Comparison of ENCODE assay signal across 8 cellular contexts in genomic region chr9:37390759-37391158, GRCh38. TPM values are rescaled to one million over a fixed set of nuclear protein-coding genes. Genes with fewer than 3 reads are reported as not detected.
A peak's percentile ranks its signal among the peaks of the same experiment; 100 is the strongest.
DNase-seq lines count a peak whose midpoint lies in the region; ATAC-seq, FAIRE-seq and TF ChIP-seq lines count a peak whose summit lies in the region.

No MANE protein-coding gene starts in this region.

- intact Hi-C loops in body of pancreas (cut with DNase I) = no loop called here

- H3K27ac ChIP-seq in body of pancreas (no peak overlapping the region), smooth muscle cell (ENCODE audit: low read depth) (no peak overlapping the region)

- no peak overlapping the region for H2AFZ ChIP-seq in smooth muscle cell (ENCODE audit: low read depth)

- no peak overlapping the region for H3K27ac Mint-ChIP-seq in activated CD8-positive, alpha-beta memory T cell treated with anti-CD3 and anti-CD28 coated beads, Interleukin-2, amount 10 ng/mL, durations not matched to agents 7 days and 5 days

- no peak overlapping the region for H3K4me3 ChIP-seq in body of pancreas
- H3K4me3 ChIP-seq in smooth muscle cell = no peak overlapping the region

- H3K4me1 ChIP-seq in body of pancreas = peaks cover 9% of the 10 kb centered on the region
- H3K4me1 ChIP-seq in smooth muscle cell (ENCODE audit: low read depth) = no peaks in the 10 kb centered on the region

- H3K9me3 ChIP-seq in body of pancreas (no peaks in the 10 kb centered on the region), smooth muscle cell (replicated peaks; ENCODE audit: low read depth) (no peaks in the 10 kb centered on the region)

- H3K4me1 Mint-ChIP-seq in activated CD8-positive, alpha-beta memory T cell treated with anti-CD3 and anti-CD28 coated beads, Interleukin-2, amount 10 ng/mL, durations not matched to agents 7 days and 5 days = peaks cover 5% of the 10 kb centered on the region

- H3K27me3 Mint-ChIP-seq in activated CD8-positive, alpha-beta memory T cell treated with anti-CD3 and anti-CD28 coated beads, Interleukin-2, amount 10 ng/mL, durations not matched to agents 7 days and 5 days = peaks cover 4% of the 10 kb centered on the region

- no peak for FAIRE-seq in urothelium cell line (lab: Jason Lieb, UNC)

- ATAC-seq in activated CD8-positive, alpha-beta memory T cell treated with anti-CD3 and anti-CD28 coated beads, Interleukin-2, amount 10 ng/mL, durations not matched to agents 7 days and 5 days = peak; percentile 42
- ATAC-seq in GM21737 (IDR thresholded peaks at IDR 0.05; ENCODE audit: unreplicated experiment) = peak; percentile 79
- ATAC-seq in body of pancreas = peak; percentile 78

- H3K36me3 ChIP-seq in body of pancreas (replicated peaks in 1 of 2; ENCODE audit: insufficient read depth in 1 of 2, low read depth in 2 of 2) (no peaks in the 10 kb centered on the region), smooth muscle cell (ENCODE audit: low read depth) (no peaks in the 10 kb centered on the region)

- H3K4me2 ChIP-seq in smooth muscle cell = no peak overlapping the region

- peak; percentile 62 for DNase-seq in activated CD8-positive, alpha-beta memory T cell treated with anti-CD3 and anti-CD28 coated beads, Interleukin-2, amount 10 ng/mL, durations not matched to agents 7 days and 5 days
- no peak for DNase-seq in activated CD8-positive, alpha-beta memory T cell treated with anti-CD3 and anti-CD28 coated beads for 24 hours
- DNase-seq in HuH-7.5 (ENCODE audit: low spot score) (peak; percentile 43), body of pancreas (peak; percentile 60 to 82 (median 76)), smooth muscle cell (lab: John Stamatoyannopoulos, UW; ENCODE audit: unreplicated experiment) (no peak), NCI-H2171 (lab: John Stamatoyannopoulos, UW) (no peak), urothelium cell line (ENCODE audit: low spot score) (no peak)

- H3K27me3 ChIP-seq in body of pancreas (no peaks in the 10 kb centered on the region), smooth muscle cell (ENCODE audit: low read depth) (no peaks in the 10 kb centered on the region)

- TF ChIP-seq POLR2A in body of pancreas (IDR thresholded peaks at IDR 0.05) = no peak

- CTCF ChIA-PET in activated CD8-positive, alpha-beta memory T cell treated with anti-CD3 and anti-CD28 coated beads, Interleukin-2, amount 10 ng/mL, durations not matched to agents 7 days and 5 days (lab: Charles Lee) = interaction anchor here (1.2 kb wide), 1 partner anchor 395 kb away, joined by 4 read pairs; no protein-coding TSS in a partner anchor

- no peak overlapping the region for H3K4me3 Mint-ChIP-seq in activated CD8-positive, alpha-beta memory T cell treated with anti-CD3 and anti-CD28 coated beads, Interleukin-2, amount 10 ng/mL, durations not matched to agents 7 days and 5 days

- no peaks in the 10 kb centered on the region for H3F3A ChIP-seq in smooth muscle cell (ENCODE audit: low read depth)

- H3K9me3 Mint-ChIP-seq in activated CD8-positive, alpha-beta memory T cell treated with anti-CD3 and anti-CD28 coated beads, Interleukin-2, amount 10 ng/mL, durations not matched to agents 7 days and 5 days (ENCODE audit: low read depth) = no peaks in the 10 kb centered on the region

- no peak overlapping the region for H3K9ac ChIP-seq in smooth muscle cell (ENCODE audit: low read depth)

- H3K36me3 Mint-ChIP-seq in activated CD8-positive, alpha-beta memory T cell treated with anti-CD3 and anti-CD28 coated beads, Interleukin-2, amount 10 ng/mL, durations not matched to agents 7 days and 5 days = no peaks in the 10 kb centered on the region

- no peaks in the 10 kb centered on the region for H4K20me1 ChIP-seq in smooth muscle cell (ENCODE audit: low read depth)

- TF ChIP-seq CTCF in body of pancreas (IDR thresholded peaks at IDR 0.05) (peak; percentile 20 to 67 (median 49)), smooth muscle cell (IDR thresholded peaks at IDR 0.05; ENCODE audit: borderline replicate concordance, insufficient read depth, poor library complexity, severe bottlenecking) (peak; percentile 23)

- 21 to 28% methylated on average over 7 of the region's 7 CpGs for WGBS in body of pancreas, 2 donors
- 27% methylated on average over 7 of the region's 7 CpGs for WGBS in smooth muscle cell (ENCODE audit: low lambda C conversion rate)

- H3K79me2 ChIP-seq in smooth muscle cell (ENCODE audit: low read depth) = no peaks in the 10 kb centered on the region

RNA-seq across cellular contexts. Expression of gene GRHPR, which starts 31.7 kb away (rescaled TPM):
- 10 to 100 TPM; 59.3 to 65.6 TPM for total RNA-seq in activated CD8-positive, alpha-beta memory T cell treated with anti-CD3 and anti-CD28 coated beads, Interleukin-2, amount 10 ng/mL, durations not matched to agents 7 days and 5 days
- 10 to 100 TPM; 61.0 to 95.3 TPM for total RNA-seq in body of pancreas
- 97.5 and 128 TPM in 2 replicates for total RNA-seq in smooth muscle cell
- 89.3 and 118 TPM in 2 replicates for polyA plus RNA-seq in smooth muscle cell

Comparison
In these comparisons a context has a peak if more than half of its experiments do, and no peak if none do; other contexts are left out.
1. DNase-seq: peak in activated CD8-positive, alpha-beta memory T cell treated with anti-CD3 and anti-CD28 coated beads, Interleukin-2, amount 10 ng/mL, durations not matched to agents 7 days and 5 days (single experiment), HuH-7.5 (single experiment) and body of pancreas (4 of 4); none in activated CD8-positive, alpha-beta memory T cell treated with anti-CD3 and anti-CD28 coated beads for 24 hours (single experiment), smooth muscle cell (single experiment), NCI-H2171 (single experiment) and urothelium cell line (single experiment).
2. Peak in every context shown above with its lines, with median percentiles within 50 percentile points of each other: ATAC-seq.